1 cellular context compared by ENCODE assay signal in the genomic region with DNA sequence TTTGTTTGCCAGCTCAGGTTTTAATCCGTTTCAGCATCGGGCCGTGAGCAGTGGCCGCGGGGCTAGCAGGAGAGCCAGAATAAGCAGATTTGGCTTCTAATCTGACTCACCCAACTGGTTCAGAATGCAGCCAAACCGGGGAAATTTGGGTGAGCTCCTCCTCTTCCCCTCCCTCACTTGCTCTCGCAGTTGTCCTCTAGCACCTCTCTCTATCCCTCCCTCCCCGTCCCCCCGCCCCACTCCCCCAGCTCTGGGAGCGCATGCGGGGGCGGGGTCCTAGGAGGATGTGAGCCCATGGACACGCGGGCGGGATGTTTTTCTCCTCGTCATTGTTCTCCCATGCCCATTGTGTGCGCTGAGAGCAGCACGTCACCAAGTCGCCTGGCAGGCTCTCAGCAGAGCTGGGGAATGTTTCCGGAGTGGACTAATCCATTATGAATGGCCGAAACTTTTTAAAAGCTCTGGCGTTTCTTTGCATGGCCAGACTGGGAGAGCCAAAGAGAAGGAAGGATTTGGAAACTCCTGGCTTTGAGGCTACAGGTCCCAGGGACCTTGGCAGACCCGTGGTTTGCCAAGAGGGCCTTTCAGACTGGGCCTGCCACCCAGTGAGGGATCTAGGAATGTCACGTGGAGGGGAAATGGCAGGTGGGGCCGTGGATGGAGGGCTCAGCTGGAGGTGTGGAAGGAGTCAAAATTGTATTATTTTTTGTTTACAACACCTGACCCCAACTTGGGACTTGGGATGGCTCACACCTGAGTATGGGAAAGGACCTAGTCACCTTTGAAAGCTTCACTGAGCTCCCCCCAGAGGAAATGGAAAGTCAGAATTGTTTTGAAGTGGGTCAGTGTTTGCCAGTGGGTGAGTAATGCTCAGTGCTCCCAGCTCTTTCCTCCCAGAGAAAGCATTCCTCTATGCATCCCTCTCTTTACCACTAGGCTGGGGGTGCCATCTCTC.
TF ChIP-seq lines count a peak whose summit lies in the region.

No MANE protein-coding gene starts in this region.

TF ChIP-seq in H1, 55 proteins besides CTCF, POLR2A, EP300 and RAD21:
- 0 out of 4 replicates have a peak, but pooled peaks of 1 of the 2 experiments have one; percentile 23 for TF ChIP-seq HDAC2 (IDR thresholded peaks at IDR 0.05; ENCODE audit: borderline replicate concordance in 1 of 2, low read depth in 2 of 2, low read length in 2 of 2)
- TF ChIP-seq SP1 (IDR thresholded peaks at IDR 0.05; ENCODE audit: low read depth, low read length), result 0 out of 2 replicates have a peak, but pooled peaks have one; percentile 22
- TF ChIP-seq E2F6 (IDR thresholded peaks at IDR 0.05), result peak; percentile 66
- no peak for TF ChIP-seq GABPA (IDR thresholded peaks at IDR 0.05; ENCODE audit: borderline replicate concordance, insufficient read depth, low read length)
- no peak for TF ChIP-seq CBX5 (IDR thresholded peaks at IDR 0.05; ENCODE audit: low read depth, low read length)
- no peak for TF ChIP-seq RXRA (IDR thresholded peaks at IDR 0.05; ENCODE audit: insufficient read depth, low read depth, low read length)
- TF ChIP-seq ASH2L (IDR thresholded peaks at IDR 0.05; ENCODE audit: low read length), result peak; percentile 34
- TF ChIP-seq POU5F1 (IDR thresholded peaks at IDR 0.05; ENCODE audit: low read depth, low read length), result no peak
- TF ChIP-seq, protein P1, sequence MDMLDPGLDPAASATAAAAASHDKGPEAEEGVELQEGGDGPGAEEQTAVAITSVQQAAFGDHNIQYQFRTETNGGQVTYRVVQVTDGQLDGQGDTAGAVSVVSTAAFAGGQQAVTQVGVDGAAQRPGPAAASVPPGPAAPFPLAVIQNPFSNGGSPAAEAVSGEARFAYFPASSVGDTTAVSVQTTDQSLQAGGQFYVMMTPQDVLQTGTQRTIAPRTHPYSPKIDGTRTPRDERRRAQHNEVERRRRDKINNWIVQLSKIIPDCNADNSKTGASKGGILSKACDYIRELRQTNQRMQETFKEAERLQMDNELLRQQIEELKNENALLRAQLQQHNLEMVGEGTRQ (IDR thresholded peaks at IDR 0.05; ENCODE audit: low read length), result no peak
- TF ChIP-seq, protein P2, sequence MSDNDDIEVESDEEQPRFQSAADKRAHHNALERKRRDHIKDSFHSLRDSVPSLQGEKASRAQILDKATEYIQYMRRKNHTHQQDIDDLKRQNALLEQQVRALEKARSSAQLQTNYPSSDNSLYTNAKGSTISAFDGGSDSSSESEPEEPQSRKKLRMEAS (IDR thresholded peaks at IDR 0.05), result peak; percentile 78
- TF ChIP-seq PHF8 (conservative IDR thresholded peaks at IDR 0.05; ENCODE audit: low read depth, low read length), result 0 out of 2 replicates have a peak, but pooled peaks have one; percentile 22
- 0 out of 2 replicates have a peak, but pooled peaks have one; percentile 27 for TF ChIP-seq TAF1 (IDR thresholded peaks at IDR 0.05; ENCODE audit: low read depth, low read length)
- TF ChIP-seq CREB1 (IDR thresholded peaks at IDR 0.05), result peak; percentile 90
